1 cellular context compared by ENCODE assay signal in genomic region chr11:66607126-66607834, GRCh38.
TF ChIP-seq lines count a peak whose summit lies in the region.

No MANE protein-coding gene starts in this region.

TF ChIP-seq in HepG2, 621 proteins besides CTCF, POLR2A, EP300 and RAD21 (continued from another document and continues in another):
- TF ChIP-seq FOXA3 (CRISPR knock-in tag; IDR thresholded peaks at IDR 0.05) (no peak; the same call in 1 of the 2 replicates), ZNF576 (CRISPR knock-in tag; IDR thresholded peaks at IDR 0.05) (no peak), SMAD1 (CRISPR knock-in tag; IDR thresholded peaks at IDR 0.05; ENCODE audit: borderline replicate concordance, low read depth) (no peak), ZMAT3 (CRISPR knock-in tag; conservative IDR thresholded peaks at IDR 0.05) (no peak), DBP (CRISPR knock-in tag; IDR thresholded peaks at IDR 0.05; ENCODE audit: not compliant biosample characterization) (no peak), MIER3 (CRISPR knock-in tag; IDR thresholded peaks at IDR 0.05; ENCODE audit: borderline replicate concordance) (no peak), ZNF788 (CRISPR knock-in tag; IDR thresholded peaks at IDR 0.05; ENCODE audit: borderline replicate concordance) (no peak), ZNF30 (CRISPR knock-in tag; IDR thresholded peaks at IDR 0.05) (no peak), POGK (CRISPR knock-in tag; conservative IDR thresholded peaks at IDR 0.05) (no peak), ELF3 (CRISPR knock-in tag; IDR thresholded peaks at IDR 0.05) (0 out of 2 replicates have a peak, but pooled peaks have one; percentile 21), ATAD3A (CRISPR knock-in tag; IDR thresholded peaks at IDR 0.05) (no peak), EHMT2 (IDR thresholded peaks at IDR 0.05; ENCODE audit: borderline replicate concordance, low read depth, low read length) (no peak), ZNF792 (CRISPR knock-in tag; IDR thresholded peaks at IDR 0.05) (no peak), CAMTA2 (CRISPR knock-in tag; IDR thresholded peaks at IDR 0.05; ENCODE audit: borderline replicate concordance) (no peak), YEATS2 (CRISPR knock-in tag; IDR thresholded peaks at IDR 0.05; ENCODE audit: borderline replicate concordance) (0 out of 2 replicates have a peak, but pooled peaks have one; percentile 22), GTF3A (CRISPR knock-in tag; conservative IDR thresholded peaks at IDR 0.05) (no peak), HHEX (CRISPR knock-in tag; IDR thresholded peaks at IDR 0.05) (no peak), NONO (IDR thresholded peaks at IDR 0.05) (no peak), NONO (CRISPR knock-in tag; conservative IDR thresholded peaks at IDR 0.05) (no peak), PAXIP1 (CRISPR knock-in tag; conservative IDR thresholded peaks at IDR 0.05) (peak; percentile 83), ZNF501 (CRISPR knock-in tag; IDR thresholded peaks at IDR 0.05) (peak; percentile 54; the same call in 1 of the 2 replicates), HNF1A (IDR thresholded peaks at IDR 0.05; ENCODE audit: low read depth) (no peak), HNF1A (CRISPR knock-in tag; IDR thresholded peaks at IDR 0.05; ENCODE audit: borderline replicate concordance) (no peak), IRF1 (CRISPR knock-in tag; IDR thresholded peaks at IDR 0.05; ENCODE audit: low read depth) (no peak), E2F2 (CRISPR knock-in tag; IDR thresholded peaks at IDR 0.05; ENCODE audit: borderline replicate concordance) (no peak), ZBTB40 (IDR thresholded peaks at IDR 0.05) (no peak), ZBTB40 (CRISPR knock-in tag; IDR thresholded peaks at IDR 0.05) (no peak), SALL2 (CRISPR knock-in tag; IDR thresholded peaks at IDR 0.05) (no peak), GLMP (CRISPR knock-in tag; IDR thresholded peaks at IDR 0.05; ENCODE audit: borderline replicate concordance) (no peak), BORCS8-MEF2B (CRISPR knock-in tag; IDR thresholded peaks at IDR 0.05) (no peak), ZNF362 (CRISPR knock-in tag; IDR thresholded peaks at IDR 0.05; ENCODE audit: borderline replicate concordance) (peak; percentile 58; the same call in 1 of the 2 replicates), ZNF251 (CRISPR knock-in tag; IDR thresholded peaks at IDR 0.05) (no peak)
